In the genomic region with DNA sequence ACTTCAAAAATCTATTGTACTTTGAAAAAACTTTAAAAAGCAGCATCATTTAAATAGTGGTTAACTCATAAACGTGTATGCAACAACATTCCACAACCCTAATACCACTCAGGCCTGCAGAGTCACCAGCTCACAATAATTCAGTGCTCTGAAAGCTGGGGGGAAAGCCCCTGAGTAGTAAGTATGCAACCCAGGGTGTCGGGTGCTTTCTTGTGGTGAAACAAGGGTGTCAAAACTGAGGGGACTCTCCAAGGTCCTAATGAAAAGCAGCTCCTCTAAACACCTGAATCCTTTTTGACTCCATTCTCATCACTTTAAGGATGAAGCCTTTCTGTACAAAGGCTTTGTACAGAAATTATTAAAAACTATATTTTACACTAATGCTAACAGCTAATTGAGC, we compare ENCODE assay signal across 1 cellular context.
TF ChIP-seq lines count a peak whose summit lies in the region.

No MANE protein-coding gene starts in this region.

TF ChIP-seq in HepG2, 621 proteins besides CTCF, POLR2A, EP300 and RAD21:
- TF ChIP-seq EEA1 (CRISPR knock-in tag; IDR thresholded peaks at IDR 0.05; ENCODE audit: borderline replicate concordance) (no peak), ZNF850 (CRISPR knock-in tag; conservative IDR thresholded peaks at IDR 0.05) (no peak), TP53 (CRISPR knock-in tag; conservative IDR thresholded peaks at IDR 0.05) (no peak), ELF4 (CRISPR knock-in tag; IDR thresholded peaks at IDR 0.05; ENCODE audit: borderline replicate concordance) (no peak), CREM (IDR thresholded peaks at IDR 0.05) (no peak), CREM (CRISPR knock-in tag; IDR thresholded peaks at IDR 0.05) (no peak), SNAPC2 (CRISPR knock-in tag; IDR thresholded peaks at IDR 0.05) (no peak), PTBP1 (IDR thresholded peaks at IDR 0.05; ENCODE audit: low read depth, low read length, poor library complexity, severe bottlenecking) (no peak), ZNF674 (CRISPR knock-in tag; IDR thresholded peaks at IDR 0.05; ENCODE audit: low read depth) (no peak), ZNF337 (CRISPR knock-in tag; IDR thresholded peaks at IDR 0.05; ENCODE audit: borderline replicate concordance, low read depth) (no peak), JDP2 (CRISPR knock-in tag; IDR thresholded peaks at IDR 0.05; ENCODE audit: borderline replicate concordance) (no peak), ZNF713 (CRISPR knock-in tag; IDR thresholded peaks at IDR 0.05) (no peak), SATB2 (CRISPR knock-in tag; IDR thresholded peaks at IDR 0.05) (no peak), ASH2L (IDR thresholded peaks at IDR 0.05; ENCODE audit: insufficient read length, low read depth, low read length) (no peak)
- TF ChIP-seq, protein P1, sequence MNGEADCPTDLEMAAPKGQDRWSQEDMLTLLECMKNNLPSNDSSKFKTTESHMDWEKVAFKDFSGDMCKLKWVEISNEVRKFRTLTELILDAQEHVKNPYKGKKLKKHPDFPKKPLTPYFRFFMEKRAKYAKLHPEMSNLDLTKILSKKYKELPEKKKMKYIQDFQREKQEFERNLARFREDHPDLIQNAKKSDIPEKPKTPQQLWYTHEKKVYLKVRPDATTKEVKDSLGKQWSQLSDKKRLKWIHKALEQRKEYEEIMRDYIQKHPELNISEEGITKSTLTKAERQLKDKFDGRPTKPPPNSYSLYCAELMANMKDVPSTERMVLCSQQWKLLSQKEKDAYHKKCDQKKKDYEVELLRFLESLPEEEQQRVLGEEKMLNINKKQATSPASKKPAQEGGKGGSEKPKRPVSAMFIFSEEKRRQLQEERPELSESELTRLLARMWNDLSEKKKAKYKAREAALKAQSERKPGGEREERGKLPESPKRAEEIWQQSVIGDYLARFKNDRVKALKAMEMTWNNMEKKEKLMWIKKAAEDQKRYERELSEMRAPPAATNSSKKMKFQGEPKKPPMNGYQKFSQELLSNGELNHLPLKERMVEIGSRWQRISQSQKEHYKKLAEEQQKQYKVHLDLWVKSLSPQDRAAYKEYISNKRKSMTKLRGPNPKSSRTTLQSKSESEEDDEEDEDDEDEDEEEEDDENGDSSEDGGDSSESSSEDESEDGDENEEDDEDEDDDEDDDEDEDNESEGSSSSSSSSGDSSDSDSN (CRISPR knock-in tag; IDR thresholded peaks at IDR 0.05) = no peak
- TF ChIP-seq, protein P2, sequence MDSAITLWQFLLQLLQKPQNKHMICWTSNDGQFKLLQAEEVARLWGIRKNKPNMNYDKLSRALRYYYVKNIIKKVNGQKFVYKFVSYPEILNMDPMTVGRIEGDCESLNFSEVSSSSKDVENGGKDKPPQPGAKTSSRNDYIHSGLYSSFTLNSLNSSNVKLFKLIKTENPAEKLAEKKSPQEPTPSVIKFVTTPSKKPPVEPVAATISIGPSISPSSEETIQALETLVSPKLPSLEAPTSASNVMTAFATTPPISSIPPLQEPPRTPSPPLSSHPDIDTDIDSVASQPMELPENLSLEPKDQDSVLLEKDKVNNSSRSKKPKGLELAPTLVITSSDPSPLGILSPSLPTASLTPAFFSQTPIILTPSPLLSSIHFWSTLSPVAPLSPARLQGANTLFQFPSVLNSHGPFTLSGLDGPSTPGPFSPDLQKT (CRISPR knock-in tag; IDR thresholded peaks at IDR 0.05; ENCODE audit: borderline replicate concordance) = no peak
- TF ChIP-seq, protein P3, sequence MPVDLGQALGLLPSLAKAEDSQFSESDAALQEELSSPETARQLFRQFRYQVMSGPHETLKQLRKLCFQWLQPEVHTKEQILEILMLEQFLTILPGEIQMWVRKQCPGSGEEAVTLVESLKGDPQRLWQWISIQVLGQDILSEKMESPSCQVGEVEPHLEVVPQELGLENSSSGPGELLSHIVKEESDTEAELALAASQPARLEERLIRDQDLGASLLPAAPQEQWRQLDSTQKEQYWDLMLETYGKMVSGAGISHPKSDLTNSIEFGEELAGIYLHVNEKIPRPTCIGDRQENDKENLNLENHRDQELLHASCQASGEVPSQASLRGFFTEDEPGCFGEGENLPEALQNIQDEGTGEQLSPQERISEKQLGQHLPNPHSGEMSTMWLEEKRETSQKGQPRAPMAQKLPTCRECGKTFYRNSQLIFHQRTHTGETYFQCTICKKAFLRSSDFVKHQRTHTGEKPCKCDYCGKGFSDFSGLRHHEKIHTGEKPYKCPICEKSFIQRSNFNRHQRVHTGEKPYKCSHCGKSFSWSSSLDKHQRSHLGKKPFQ (CRISPR knock-in tag; IDR thresholded peaks at IDR 0.05; ENCODE audit: insufficient replicate concordance) = no peak
- TF ChIP-seq, protein P4, sequence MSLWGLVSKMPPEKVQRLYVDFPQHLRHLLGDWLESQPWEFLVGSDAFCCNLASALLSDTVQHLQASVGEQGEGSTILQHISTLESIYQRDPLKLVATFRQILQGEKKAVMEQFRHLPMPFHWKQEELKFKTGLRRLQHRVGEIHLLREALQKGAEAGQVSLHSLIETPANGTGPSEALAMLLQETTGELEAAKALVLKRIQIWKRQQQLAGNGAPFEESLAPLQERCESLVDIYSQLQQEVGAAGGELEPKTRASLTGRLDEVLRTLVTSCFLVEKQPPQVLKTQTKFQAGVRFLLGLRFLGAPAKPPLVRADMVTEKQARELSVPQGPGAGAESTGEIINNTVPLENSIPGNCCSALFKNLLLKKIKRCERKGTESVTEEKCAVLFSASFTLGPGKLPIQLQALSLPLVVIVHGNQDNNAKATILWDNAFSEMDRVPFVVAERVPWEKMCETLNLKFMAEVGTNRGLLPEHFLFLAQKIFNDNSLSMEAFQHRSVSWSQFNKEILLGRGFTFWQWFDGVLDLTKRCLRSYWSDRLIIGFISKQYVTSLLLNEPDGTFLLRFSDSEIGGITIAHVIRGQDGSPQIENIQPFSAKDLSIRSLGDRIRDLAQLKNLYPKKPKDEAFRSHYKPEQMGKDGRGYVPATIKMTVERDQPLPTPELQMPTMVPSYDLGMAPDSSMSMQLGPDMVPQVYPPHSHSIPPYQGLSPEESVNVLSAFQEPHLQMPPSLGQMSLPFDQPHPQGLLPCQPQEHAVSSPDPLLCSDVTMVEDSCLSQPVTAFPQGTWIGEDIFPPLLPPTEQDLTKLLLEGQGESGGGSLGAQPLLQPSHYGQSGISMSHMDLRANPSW (CRISPR knock-in tag; IDR thresholded peaks at IDR 0.05; ENCODE audit: borderline replicate concordance) = no peak
- TF ChIP-seq, protein P5, sequence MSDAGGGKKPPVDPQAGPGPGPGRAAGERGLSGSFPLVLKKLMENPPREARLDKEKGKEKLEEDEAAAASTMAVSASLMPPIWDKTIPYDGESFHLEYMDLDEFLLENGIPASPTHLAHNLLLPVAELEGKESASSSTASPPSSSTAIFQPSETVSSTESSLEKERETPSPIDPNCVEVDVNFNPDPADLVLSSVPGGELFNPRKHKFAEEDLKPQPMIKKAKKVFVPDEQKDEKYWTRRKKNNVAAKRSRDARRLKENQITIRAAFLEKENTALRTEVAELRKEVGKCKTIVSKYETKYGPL (CRISPR knock-in tag; IDR thresholded peaks at IDR 0.05) = no peak
